In genomic region chr1:86699186-86699585, GRCh38 we compare ENCODE assay signal across 28 cellular contexts.
"Had no signal": no experiment of that assay in that cellular context is flagged by ENCODE, and none has a peak within 500 bp of the region (broad histone marks: within the 10 kb centered on the region; RNA-seq: fewer than 3 reads in every experiment).

No MANE protein-coding gene starts in this region.

- H3K36me3 ChIP-seq: gastroesophageal sphincter, neutrophil, right lobe of liver, stomach, thyroid gland, upper lobe of right lung had no signal

- H3K27me3 Mint-ChIP-seq: activated naive CD8-positive, alpha-beta T cell treated with anti-CD3 and anti-CD28 coated beads, Interleukin-2, amount 50 U/mL, for 24 hours; activated T-helper 17 cell treated with anti-CD3 and anti-CD28 coated beads, Interleukin-2, amount 50 U/mL, for 72 hours; naive B cell; stimulated activated naive B cell treated with anti-CD40 and anti-IgM and Interleukin-4, amounts not matched to agents 10 μg/mL and 1 μg/mL and 100 μg/mL, for 72 hours had no signal

- H3K9me3 ChIP-seq: gastroesophageal sphincter, neutrophil, right lobe of liver, stomach, thyroid gland, upper lobe of right lung had no signal

- ATAC-seq: activated naive CD8-positive, alpha-beta T cell treated with anti-CD3 and anti-CD28 coated beads, Interleukin-2, amount 50 U/mL, for 24 hours; activated T-cell treated with anti-CD3 and anti-CD28 coated beads, Interleukin-2, amount 50 U/mL, for 4 hours; activated T-helper 17 cell treated with anti-CD3 and anti-CD28 coated beads, Interleukin-2, amount 50 U/mL, for 72 hours; gastroesophageal sphincter; left colon; right lobe of liver; stimulated activated naive B cell treated with anti-CD40 and anti-IgM and Interleukin-4, amounts not matched to agents 10 μg/mL and 1 μg/mL and 100 μg/mL, for 72 hours; upper lobe of right lung had no signal

- H3K4me1 ChIP-seq: right lobe of liver had no signal

- H3K27ac Mint-ChIP-seq: activated CD4-positive, alpha-beta memory T cell treated with anti-CD3 and anti-CD28 coated beads, Interleukin-2, amount 10 ng/mL, durations not matched to agents 7 days and 5 days; activated CD4-positive, alpha-beta T cell treated with anti-CD3 and anti-CD28 coated beads, Interleukin-2, amount 10 ng/mL, durations not matched to agents 24 days and 14 days; activated naive CD4-positive, alpha-beta T cell treated with anti-CD3 and anti-CD28 coated beads, Interleukin-2, amount 50 U/mL, for 24 hours; activated naive CD8-positive, alpha-beta T cell treated with anti-CD3 and anti-CD28 coated beads, Interleukin-2, amount 50 U/mL, for 24 hours; activated T-helper 17 cell treated with anti-CD3 and anti-CD28 coated beads, Interleukin-2, amount 50 U/mL, for 72 hours; immature natural killer cell; naive B cell; nephron progenitor cell; stimulated activated naive B cell treated with anti-CD40 and anti-IgM and Interleukin-4, amounts not matched to agents 10 μg/mL and 1 μg/mL and 100 μg/mL, for 72 hours had no signal

- DNase-seq: activated CD4-positive, alpha-beta memory T cell treated with anti-CD3 and anti-CD28 coated beads, Interleukin-2, amount 10 ng/mL, durations not matched to agents 7 days and 5 days; activated CD4-positive, alpha-beta T cell treated with anti-CD3 and anti-CD28 coated beads, Interleukin-2, amount 10 ng/mL, durations not matched to agents 24 days and 14 days; activated CD4-positive, CD25-positive, alpha-beta regulatory T cell treated with anti-CD3 and anti-CD28 coated beads, Interleukin-2, amount 50 U/mL, for 72 hours; activated naive CD8-positive, alpha-beta T cell treated with anti-CD3 and anti-CD28 coated beads, Interleukin-2, amount 50 U/mL, for 24 hours; activated T-cell treated with anti-CD3 and anti-CD28 coated beads, Interleukin-2, amount 50 U/mL, for 4 hours; amygdala; caudate nucleus; head of caudate nucleus; hypothalamus; immature natural killer cell; kidney; left colon; mammary epithelial cell; naive B cell; nephron progenitor cell; right lobe of liver; stimulated activated CD4-positive, alpha-beta T cell treated with anti-CD3 and anti-CD28 coated beads, Interleukin-1b, Interleukin-23, amount 100 ng/mL, for 48 hours; stimulated activated naive B cell treated with anti-CD40 and anti-IgM and Interleukin-4, amounts not matched to agents 10 μg/mL and 1 μg/mL and 100 μg/mL, for 72 hours; stomach; T1000; thyroid gland; upper lobe of right lung had no signal

- H3K4me3 Mint-ChIP-seq: activated CD4-positive, alpha-beta memory T cell treated with anti-CD3 and anti-CD28 coated beads, Interleukin-2, amount 10 ng/mL, durations not matched to agents 7 days and 5 days; activated CD4-positive, alpha-beta T cell treated with anti-CD3 and anti-CD28 coated beads, Interleukin-2, amount 10 ng/mL, durations not matched to agents 24 days and 14 days; activated naive CD4-positive, alpha-beta T cell treated with anti-CD3 and anti-CD28 coated beads, Interleukin-2, amount 50 U/mL, for 24 hours; activated naive CD8-positive, alpha-beta T cell treated with anti-CD3 and anti-CD28 coated beads, Interleukin-2, amount 50 U/mL, for 24 hours; activated T-cell treated with anti-CD3 and anti-CD28 coated beads, Interleukin-2, amount 50 U/mL, for 4 hours; activated T-helper 17 cell treated with anti-CD3 and anti-CD28 coated beads, Interleukin-2, amount 50 U/mL, for 72 hours; immature natural killer cell; naive B cell; nephron progenitor cell; stimulated activated naive B cell treated with anti-CD40 and anti-IgM and Interleukin-4, amounts not matched to agents 10 μg/mL and 1 μg/mL and 100 μg/mL, for 72 hours had no signal

- H3K4me3 ChIP-seq: gastroesophageal sphincter, right lobe of liver, skin epidermis, stomach, thyroid gland, upper lobe of right lung had no signal

- H3K27ac ChIP-seq: gastroesophageal sphincter, neutrophil, right lobe of liver, skin epidermis, stomach, thyroid gland, upper lobe of right lung had no signal

- H3K27me3 ChIP-seq: gastroesophageal sphincter, neutrophil, right lobe of liver, stomach, thyroid gland, upper lobe of right lung had no signal

- H3K9me3 Mint-ChIP-seq: activated CD4-positive, alpha-beta memory T cell treated with anti-CD3 and anti-CD28 coated beads, Interleukin-2, amount 10 ng/mL, durations not matched to agents 7 days and 5 days; activated CD4-positive, alpha-beta T cell treated with anti-CD3 and anti-CD28 coated beads, Interleukin-2, amount 10 ng/mL, durations not matched to agents 24 days and 14 days; activated naive CD4-positive, alpha-beta T cell treated with anti-CD3 and anti-CD28 coated beads, Interleukin-2, amount 50 U/mL, for 24 hours; activated naive CD8-positive, alpha-beta T cell treated with anti-CD3 and anti-CD28 coated beads, Interleukin-2, amount 50 U/mL, for 24 hours; activated T-cell treated with anti-CD3 and anti-CD28 coated beads, Interleukin-2, amount 50 U/mL, for 4 hours; activated T-helper 17 cell treated with anti-CD3 and anti-CD28 coated beads, Interleukin-2, amount 50 U/mL, for 72 hours; immature natural killer cell; nephron progenitor cell; stimulated activated naive B cell treated with anti-CD40 and anti-IgM and Interleukin-4, amounts not matched to agents 10 μg/mL and 1 μg/mL and 100 μg/mL, for 72 hours had no signal

- FAIRE-seq: endothelial cell of umbilical vein, kidney had no signal

- H3K36me3 Mint-ChIP-seq: activated naive CD4-positive, alpha-beta T cell treated with anti-CD3 and anti-CD28 coated beads, Interleukin-2, amount 50 U/mL, for 24 hours; naive B cell; stimulated activated naive B cell treated with anti-CD40 and anti-IgM and Interleukin-4, amounts not matched to agents 10 μg/mL and 1 μg/mL and 100 μg/mL, for 72 hours had no signal
